12 cellular contexts compared by ENCODE assay signal in the genomic region with DNA sequence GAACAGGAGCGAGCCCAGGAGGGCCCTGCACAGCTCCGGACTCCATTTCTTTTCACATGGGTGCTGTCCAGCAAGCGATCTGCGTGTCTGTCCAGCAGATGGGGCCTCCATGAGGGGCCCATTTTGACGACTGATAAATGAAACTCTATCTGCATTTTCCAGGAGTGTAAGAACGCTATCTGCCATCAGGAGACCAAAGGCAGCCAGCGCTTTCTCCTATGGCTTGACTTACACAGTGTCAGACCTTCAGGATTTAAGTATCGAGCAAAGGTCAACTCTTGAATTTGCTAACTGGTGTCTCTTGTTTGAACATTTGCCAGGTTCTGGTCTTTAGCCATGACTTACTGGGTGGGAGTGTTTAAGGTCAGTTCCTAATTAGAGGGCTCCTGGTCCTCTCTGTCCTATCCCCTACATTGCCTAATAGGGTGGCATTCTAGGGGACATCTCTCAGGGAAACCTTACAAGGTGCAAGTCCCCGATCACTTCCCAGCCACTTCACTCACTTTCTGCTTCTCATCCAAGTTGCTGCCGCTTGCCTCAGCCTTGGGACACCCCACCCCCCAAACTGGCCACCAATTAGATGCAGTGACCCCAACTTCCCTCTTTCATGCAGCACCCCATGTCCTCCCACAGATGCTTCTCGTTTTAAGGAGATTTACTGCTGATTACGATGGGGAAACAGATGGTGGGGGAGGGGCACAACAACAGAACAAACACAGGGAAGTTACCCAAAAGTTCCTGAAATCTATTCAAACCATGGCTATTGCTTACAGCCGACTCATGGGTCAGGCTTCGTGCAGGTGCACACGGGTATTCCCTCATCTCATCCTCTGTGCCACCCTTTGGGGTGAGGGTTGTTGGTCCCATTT. TPM values are rescaled to one million over a fixed set of nuclear protein-coding genes. Genes with fewer than 3 reads are reported as not detected.
DNase-seq lines count a peak whose midpoint lies in the region; ATAC-seq and TF ChIP-seq lines count a peak whose summit lies in the region.
"Had no signal": no experiment of that assay in that cellular context is flagged by ENCODE, and none has a peak within 500 bp of the region (broad histone marks: within the 10 kb centered on the region; RNA-seq: fewer than 3 reads in every experiment).

No MANE protein-coding gene starts in this region.

- H3K9me3 ChIP-seq in DND-41 (ENCODE audit: insufficient read depth, low read length, severe bottlenecking) = no peaks in the 10 kb centered on the region
- H3K9me3 ChIP-seq in Peyer's patch = no peaks in the 10 kb centered on the region
- H3K9me3 ChIP-seq in gastroesophageal sphincter = no peaks in the 10 kb centered on the region
- H3K9me3 ChIP-seq in parathyroid adenoma (ENCODE audit: control insufficient read depth, low read length) = no peaks in the 10 kb centered on the region

- H3K4me1 ChIP-seq in DND-41 (ENCODE audit: insufficient read depth, low read length) (peaks cover 65% of the 10 kb centered on the region), Peyer's patch (peaks cover 22 to 92% (median 75%) of the 10 kb centered on the region in 4 donors), gastroesophageal sphincter (peaks cover 0 to 96% (median 30%) of the 10 kb centered on the region in 3 donors), parathyroid adenoma (no peaks in the 10 kb centered on the region)

- 70 to 88% methylated on average over 5 to 9 of the region's 15 CpGs for WGBS in gastroesophageal sphincter (ENCODE audit: low coverage in 1 of 2), 2 donors

- H3K4me2 ChIP-seq in DND-41 (ENCODE audit: insufficient read depth, low read length) (no peak overlapping the region), parathyroid adenoma (ENCODE audit: low read length) (no peak overlapping the region)

- H3K36me3 ChIP-seq in DND-41 (ENCODE audit: insufficient read depth, low read length) (peaks cover 8% of the 10 kb centered on the region; the same call in 1 of the 2 replicates), Peyer's patch (peaks cover 0 to 34% (median 3%) of the 10 kb centered on the region in 3 donors), gastroesophageal sphincter (peaks cover 0 to 86% of the 10 kb centered on the region in 2 donors), parathyroid adenoma (ENCODE audit: control insufficient read depth, insufficient read depth, low read length) (no peaks in the 10 kb centered on the region)

- H3K4me3 ChIP-seq in DND-41 (ENCODE audit: low read depth in 1 of 2, low read length in 2 of 2) (no peak overlapping the region), Peyer's patch (no peak overlapping the region), gastroesophageal sphincter (no peak overlapping the region), parathyroid adenoma (ENCODE audit: low read depth, low read length) (no peak overlapping the region)

- TF ChIP-seq CTCF in DND-41 (IDR thresholded peaks at IDR 0.05; ENCODE audit: borderline replicate concordance, extremely low read depth, low read length, poor library complexity, severe bottlenecking) (no peak), Peyer's patch (IDR thresholded peaks at IDR 0.05) (no peak), gastroesophageal sphincter (IDR thresholded peaks at IDR 0.05) (no peak), parathyroid adenoma (IDR thresholded peaks at IDR 0.05) (no peak)

- H4K20me1 ChIP-seq in DND-41 (ENCODE audit: insufficient read depth, low read length) = no peaks in the 10 kb centered on the region

- DNase-seq in DND-41 (no peak), Peyer's patch (peak in 2 of 3 donors; percentile 84), NCI-H128 (lab: John Stamatoyannopoulos, UW; ENCODE audit: unreplicated experiment) (no peak), NCI-H2196 (lab: John Stamatoyannopoulos, UW; ENCODE audit: unreplicated experiment) (no peak)
- DNase-seq: NCI-H2081 had no signal

- no peak overlapping the region for H3K9ac ChIP-seq in DND-41 (ENCODE audit: low read depth, low read length)
- no peak overlapping the region for H3K9ac ChIP-seq in parathyroid adenoma

- TF ChIP-seq POLR2A in Peyer's patch (IDR thresholded peaks at IDR 0.05) = no peak
- TF ChIP-seq POLR2A in gastroesophageal sphincter (IDR thresholded peaks at IDR 0.05) = no peak

- H3K79me2 ChIP-seq in DND-41 (ENCODE audit: insufficient read depth, low read length) (no peaks in the 10 kb centered on the region), parathyroid adenoma (peaks cover 2% of the 10 kb centered on the region)

- H3K27me3 ChIP-seq in DND-41 (ENCODE audit: insufficient read depth, low read length, poor library complexity) (no peaks in the 10 kb centered on the region), Peyer's patch (no peaks in the 10 kb centered on the region), gastroesophageal sphincter (no peaks in the 10 kb centered on the region), parathyroid adenoma (ENCODE audit: control insufficient read depth, insufficient read depth, low read length) (no peaks in the 10 kb centered on the region)

- H3K27ac ChIP-seq in DND-41 (ENCODE audit: low read length) (peak overlapping the region; percentile 32), Peyer's patch (peak overlapping the region; percentile 81 to 93 (median 88)), gastroesophageal sphincter (peak overlapping the region in 3 of 4 donors; percentile 22 to 78 (median 60)), parathyroid adenoma (peak overlapping the region; percentile 15)

- TF ChIP-seq EP300 in gastroesophageal sphincter (IDR thresholded peaks at IDR 0.05) = no peak

- H2AFZ ChIP-seq in DND-41 (ENCODE audit: low read depth, low read length) (no peak overlapping the region), parathyroid adenoma (no peak overlapping the region)

- ATAC-seq in DND-41 (ENCODE audit: insufficient read depth, low read depth) = no peak
- ATAC-seq in gastroesophageal sphincter = peak; percentile 25
- ATAC-seq in HG03442 (IDR thresholded peaks at IDR 0.05; ENCODE audit: unreplicated experiment) = no peak
- no peak for ATAC-seq in HG02642 (IDR thresholded peaks at IDR 0.05; ENCODE audit: poor library complexity, unreplicated experiment)
- ATAC-seq: HCT116 had no signal

RNA-seq across cellular contexts. Expression of gene VSIR, which starts 20.0 kb away (rescaled TPM):
- total RNA-seq in Peyer's patch = 100 to 1,000 TPM in 3 of 4 donors, 10 to 100 TPM in 1; 38.0 to 169 (median 127) TPM
- 10 to 100 TPM; 34.7 to 83.6 (median 61.6) TPM for total RNA-seq in gastroesophageal sphincter

RNA-seq across cellular contexts. Expression of gene C10orf105, which starts 33.7 kb away (rescaled TPM):
- total RNA-seq in Peyer's patch = under 1 TPM in 1 of 4 donors, not detected in 3; 0.27 TPM
- total RNA-seq in gastroesophageal sphincter = under 1 TPM in 1 of 4 donors, not detected in 3; 0.13 TPM
- total RNA-seq: dermis microvascular lymphatic vessel endothelial cell, lung microvascular endothelial cell had no signal

Comparison
In these comparisons a context has a peak if more than half of its experiments do, and no peak if none do; other contexts are left out.
1. DNase-seq: peak in Peyer's patch (2 of 3); none in DND-41 (single experiment), NCI-H128 (single experiment) and NCI-H2196 (single experiment).
2. H3K27ac ChIP-seq: peak in every context shown above with its lines; median percentile 88 in Peyer's patch; 60 in gastroesophageal sphincter; 32 in DND-41; 15 in parathyroid adenoma.